In genomic region chr2:45173513-45173912, GRCh38 we compare ENCODE assay signal across 1 cellular context.
TF ChIP-seq lines count a peak whose summit lies in the region.

No MANE protein-coding gene starts in this region.

TF ChIP-seq in GM23338, 12 proteins besides CTCF, POLR2A, EP300 and RAD21 (continued from another document):
- no peak for TF ChIP-seq ZNF462 (CRISPR knock-in tag; IDR thresholded peaks at IDR 0.05)
- no peak for TF ChIP-seq REST (IDR thresholded peaks at IDR 0.05; ENCODE audit: unreplicated experiment)
